ENCODE assay signal across 2 cellular contexts in the genomic region with DNA sequence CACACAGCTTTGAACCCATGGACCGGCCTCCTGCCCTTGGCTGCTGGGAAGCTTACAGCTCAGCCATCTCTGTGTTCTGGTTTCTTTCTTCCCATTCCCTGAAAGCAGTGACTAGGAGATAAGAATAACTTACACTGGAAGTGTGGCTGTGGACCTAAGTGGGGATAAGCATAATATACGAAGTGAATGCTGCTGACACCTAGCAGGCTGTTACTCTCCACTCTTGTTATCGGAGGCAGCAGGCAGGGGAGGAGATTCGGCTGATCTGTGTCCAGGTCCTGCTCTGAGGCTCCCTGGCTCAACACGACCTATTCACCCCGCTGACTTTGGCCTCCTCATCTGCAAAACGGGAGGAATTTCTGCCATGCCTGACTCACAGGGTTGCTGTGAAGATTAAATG.
TF ChIP-seq lines count a peak whose summit lies in the region.

No MANE protein-coding gene starts in this region.

TF ChIP-seq in IMR-90, 13 proteins besides CTCF, POLR2A, EP300 and RAD21:
- no peak for TF ChIP-seq CEBPB (IDR thresholded peaks at IDR 0.05; ENCODE audit: low read depth, low read length)
- no peak for TF ChIP-seq RFX5 (IDR thresholded peaks at IDR 0.05; ENCODE audit: low read depth, low read length)

TF ChIP-seq in K562, 482 proteins besides CTCF, POLR2A, EP300 and RAD21:
- TF ChIP-seq TAL1 (IDR thresholded peaks at IDR 0.05), result peak; percentile 60; the same call in 1 of the 2 replicates
- peak; percentile 61 for TF ChIP-seq TEAD4 (IDR thresholded peaks at IDR 0.05; ENCODE audit: low read length)
- no peak for TF ChIP-seq TEAD4 (CRISPR knock-in tag; IDR thresholded peaks at IDR 0.05; ENCODE audit: borderline replicate concordance)
- TF ChIP-seq TRIM24 (IDR thresholded peaks at IDR 0.05), result 0 out of 4 replicates have a peak, but pooled peaks of 1 of the 2 experiments have one; percentile 19
- TF ChIP-seq, protein P1, sequence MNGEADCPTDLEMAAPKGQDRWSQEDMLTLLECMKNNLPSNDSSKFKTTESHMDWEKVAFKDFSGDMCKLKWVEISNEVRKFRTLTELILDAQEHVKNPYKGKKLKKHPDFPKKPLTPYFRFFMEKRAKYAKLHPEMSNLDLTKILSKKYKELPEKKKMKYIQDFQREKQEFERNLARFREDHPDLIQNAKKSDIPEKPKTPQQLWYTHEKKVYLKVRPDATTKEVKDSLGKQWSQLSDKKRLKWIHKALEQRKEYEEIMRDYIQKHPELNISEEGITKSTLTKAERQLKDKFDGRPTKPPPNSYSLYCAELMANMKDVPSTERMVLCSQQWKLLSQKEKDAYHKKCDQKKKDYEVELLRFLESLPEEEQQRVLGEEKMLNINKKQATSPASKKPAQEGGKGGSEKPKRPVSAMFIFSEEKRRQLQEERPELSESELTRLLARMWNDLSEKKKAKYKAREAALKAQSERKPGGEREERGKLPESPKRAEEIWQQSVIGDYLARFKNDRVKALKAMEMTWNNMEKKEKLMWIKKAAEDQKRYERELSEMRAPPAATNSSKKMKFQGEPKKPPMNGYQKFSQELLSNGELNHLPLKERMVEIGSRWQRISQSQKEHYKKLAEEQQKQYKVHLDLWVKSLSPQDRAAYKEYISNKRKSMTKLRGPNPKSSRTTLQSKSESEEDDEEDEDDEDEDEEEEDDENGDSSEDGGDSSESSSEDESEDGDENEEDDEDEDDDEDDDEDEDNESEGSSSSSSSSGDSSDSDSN (IDR thresholded peaks at IDR 0.05; ENCODE audit: borderline replicate concordance in 1 of 2, low read depth in 2 of 2, low read length in 2 of 2), result peak in 1 of 2 experiments; percentile 74; a peak in 1 of 4 replicates
- TF ChIP-seq ARID1B (IDR thresholded peaks at IDR 0.05), result peak; percentile 70
- TF ChIP-seq CBFA2T2 (conservative IDR thresholded peaks at IDR 0.05), result peak; percentile 52
- peak; percentile 26; the same call in 1 of the 2 replicates for TF ChIP-seq DPF2 (IDR thresholded peaks at IDR 0.05)
- no peak for TF ChIP-seq DACH1 (IDR thresholded peaks at IDR 0.05; ENCODE audit: partially characterized antibody)
- TF ChIP-seq RCOR1 (IDR thresholded peaks at IDR 0.05; ENCODE audit: borderline replicate concordance in 1 of 2, low read depth in 2 of 2, low read length in 2 of 2), result 0 out of 4 replicates have a peak, but pooled peaks of 1 of the 2 experiments have one; percentile 25
- peak; percentile 31 for TF ChIP-seq TCF3 (CRISPR knock-in tag; IDR thresholded peaks at IDR 0.05)
- TF ChIP-seq NCOR1 (IDR thresholded peaks at IDR 0.05), result peak; percentile 33; the same call in 1 of the 2 replicates
- peak; percentile 77 for TF ChIP-seq CBFA2T3 (IDR thresholded peaks at IDR 0.05)
- TF ChIP-seq, protein P2, sequence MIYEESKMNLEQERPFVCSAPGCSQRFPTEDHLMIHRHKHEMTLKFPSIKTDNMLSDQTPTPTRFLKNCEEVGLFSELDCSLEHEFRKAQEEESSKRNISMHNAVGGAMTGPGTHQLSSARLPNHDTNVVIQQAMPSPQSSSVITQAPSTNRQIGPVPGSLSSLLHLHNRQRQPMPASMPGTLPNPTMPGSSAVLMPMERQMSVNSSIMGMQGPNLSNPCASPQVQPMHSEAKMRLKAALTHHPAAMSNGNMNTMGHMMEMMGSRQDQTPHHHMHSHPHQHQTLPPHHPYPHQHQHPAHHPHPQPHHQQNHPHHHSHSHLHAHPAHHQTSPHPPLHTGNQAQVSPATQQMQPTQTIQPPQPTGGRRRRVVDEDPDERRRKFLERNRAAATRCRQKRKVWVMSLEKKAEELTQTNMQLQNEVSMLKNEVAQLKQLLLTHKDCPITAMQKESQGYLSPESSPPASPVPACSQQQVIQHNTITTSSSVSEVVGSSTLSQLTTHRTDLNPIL (CRISPR knock-in tag; IDR thresholded peaks at IDR 0.05), result no peak
- peak; percentile 70; the same call in 1 of the 2 replicates for TF ChIP-seq ESRRA (IDR thresholded peaks at IDR 0.05; ENCODE audit: borderline replicate concordance, low read depth)
- TF ChIP-seq ZBTB17 (CRISPR knock-in tag; IDR thresholded peaks at IDR 0.05), result no peak
- TF ChIP-seq, protein P3, sequence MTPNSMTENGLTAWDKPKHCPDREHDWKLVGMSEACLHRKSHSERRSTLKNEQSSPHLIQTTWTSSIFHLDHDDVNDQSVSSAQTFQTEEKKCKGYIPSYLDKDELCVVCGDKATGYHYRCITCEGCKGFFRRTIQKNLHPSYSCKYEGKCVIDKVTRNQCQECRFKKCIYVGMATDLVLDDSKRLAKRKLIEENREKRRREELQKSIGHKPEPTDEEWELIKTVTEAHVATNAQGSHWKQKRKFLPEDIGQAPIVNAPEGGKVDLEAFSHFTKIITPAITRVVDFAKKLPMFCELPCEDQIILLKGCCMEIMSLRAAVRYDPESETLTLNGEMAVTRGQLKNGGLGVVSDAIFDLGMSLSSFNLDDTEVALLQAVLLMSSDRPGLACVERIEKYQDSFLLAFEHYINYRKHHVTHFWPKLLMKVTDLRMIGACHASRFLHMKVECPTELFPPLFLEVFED (CRISPR knock-in tag; conservative IDR thresholded peaks at IDR 0.05), result no peak
- TF ChIP-seq MTA2 (IDR thresholded peaks at IDR 0.05; ENCODE audit: low read depth), result 0 out of 2 replicates have a peak, but pooled peaks have one; percentile 15
